Comparison of ENCODE assay signal across 15 cellular contexts in the genomic region with DNA sequence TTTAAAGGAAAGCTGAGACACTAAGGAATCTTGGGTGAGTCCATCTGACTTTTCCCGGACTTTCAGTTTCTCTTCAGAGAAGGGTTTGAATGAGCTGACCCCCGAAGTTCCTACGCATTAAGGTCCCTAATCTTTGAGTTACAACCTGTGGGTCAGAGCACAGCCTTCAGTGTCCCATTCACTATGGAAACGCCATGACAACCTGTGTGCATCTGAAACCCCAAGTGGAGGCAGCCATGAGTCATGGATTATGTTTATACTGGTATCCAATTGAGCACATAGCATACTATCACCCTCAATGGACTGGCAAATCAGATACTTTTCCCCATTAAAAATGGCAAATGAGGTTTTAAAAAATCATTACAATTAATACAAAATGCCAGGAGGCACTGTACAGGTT. TPM values are rescaled to one million over a fixed set of nuclear protein-coding genes. Genes with fewer than 3 reads are reported as not detected.
DNase-seq lines count a peak whose midpoint lies in the region; ATAC-seq and TF ChIP-seq lines count a peak whose summit lies in the region.
"Had no signal": no experiment of that assay in that cellular context is flagged by ENCODE, and none has a peak within 500 bp of the region (broad histone marks: within the 10 kb centered on the region; RNA-seq: fewer than 3 reads in every experiment).

No MANE protein-coding gene starts in this region.

- no peaks in the 10 kb centered on the region for H3K27me3 ChIP-seq in kidney epithelial cell (ENCODE audit: control insufficient read depth, insufficient read depth, low read length)
- H3K27me3 ChIP-seq: gastroesophageal sphincter, transverse colon had no signal

- no peaks in the 10 kb centered on the region for H3K36me3 ChIP-seq in kidney epithelial cell (ENCODE audit: control insufficient read depth, insufficient read depth, low read length)
- H3K36me3 ChIP-seq: gastroesophageal sphincter, transverse colon had no signal

- no peak for TF ChIP-seq CTCF in kidney epithelial cell (IDR thresholded peaks at IDR 0.05; ENCODE audit: insufficient read depth, low read length, poor library complexity, severe bottlenecking)

- ATAC-seq in activated T-helper 17 cell treated with anti-CD3 and anti-CD28 coated beads, Interleukin-2, amount 50 U/mL, for 72 hours (replicated peaks): peak; percentile 83
- ATAC-seq in GM18909 (IDR thresholded peaks at IDR 0.05; ENCODE audit: poor library complexity, unreplicated experiment): no peak
- ATAC-seq: gastroesophageal sphincter had no signal

- no peak overlapping the region for H3K4me3 Mint-ChIP-seq in activated T-helper 17 cell treated with anti-CD3 and anti-CD28 coated beads, Interleukin-2, amount 50 U/mL, for 72 hours
- H3K4me3 Mint-ChIP-seq: memory B cell; T-helper 1 cell treated with Interleukin-12 subunit alpha and Interleukin-12 subunit beta and Interleukin-4 antibody, amounts not matched to agents 30 μg/mL and 1 μg/mL, for 36 hours had no signal

- no peak overlapping the region for H3K4me3 ChIP-seq in kidney epithelial cell (ENCODE audit: low read depth, low read length)
- H3K4me3 ChIP-seq: gastroesophageal sphincter, transverse colon had no signal

- no peaks in the 10 kb centered on the region for H3K4me1 Mint-ChIP-seq in activated T-helper 17 cell treated with anti-CD3 and anti-CD28 coated beads, Interleukin-2, amount 50 U/mL, for 72 hours
- H3K4me1 Mint-ChIP-seq: memory B cell had no signal

- H3K27ac Mint-ChIP-seq in activated T-helper 17 cell treated with anti-CD3 and anti-CD28 coated beads, Interleukin-2, amount 50 U/mL, for 72 hours: no peak overlapping the region
- H3K27ac Mint-ChIP-seq: memory B cell; T-helper 1 cell treated with Interleukin-12 subunit alpha and Interleukin-12 subunit beta and Interleukin-4 antibody, amounts not matched to agents 30 μg/mL and 1 μg/mL, for 36 hours had no signal

- no peaks in the 10 kb centered on the region for H3K36me3 Mint-ChIP-seq in activated T-helper 17 cell treated with anti-CD3 and anti-CD28 coated beads, Interleukin-2, amount 50 U/mL, for 72 hours (ENCODE audit: low read depth)
- H3K36me3 Mint-ChIP-seq: memory B cell had no signal

- no peaks in the 10 kb centered on the region for H3K9me3 Mint-ChIP-seq in activated T-helper 17 cell treated with anti-CD3 and anti-CD28 coated beads, Interleukin-2, amount 50 U/mL, for 72 hours
- H3K9me3 Mint-ChIP-seq: memory B cell; T-helper 1 cell treated with Interleukin-12 subunit alpha and Interleukin-12 subunit beta and Interleukin-4 antibody, amounts not matched to agents 30 μg/mL and 1 μg/mL, for 36 hours had no signal

- H3K27me3 Mint-ChIP-seq in activated T-helper 17 cell treated with anti-CD3 and anti-CD28 coated beads, Interleukin-2, amount 50 U/mL, for 72 hours: no peaks in the 10 kb centered on the region

- peak; percentile 58 for DNase-seq in DMS53 (lab: John Stamatoyannopoulos, UW)
- DNase-seq in DMS53 treated with DMSO at 0.1 percent for 48 hours (lab: John Stamatoyannopoulos, UW; ENCODE audit: unreplicated experiment): no peak
- peak; percentile 67 for DNase-seq in H4 (ENCODE audit: low spot score)
- DNase-seq in kidney epithelial cell (ENCODE audit: low read depth): peak; percentile 52
- no peak for DNase-seq in superior temporal gyrus (ENCODE audit: extremely low spot score)
- DNase-seq in posterior cingulate gyrus: no peak
- DNase-seq: GOT3, Kasumi-1, NCI-H774, transverse colon had no signal

- intact Hi-C loops in posterior cingulate gyrus (cut with DNase I): no loop called here

RNA-seq across cellular contexts. Expression of gene MYLK4, which starts 11.4 kb away (rescaled TPM):
- 0.10 and 0.48 TPM in 2 replicates for total RNA-seq in H4 (2014; rRNA removed; shearing (Covaris generic))
- total RNA-seq in activated T-helper 17 cell treated with anti-CD3 and anti-CD28 coated beads, Interleukin-2, amount 50 U/mL, for 72 hours: under 1 TPM; 0.21 to 0.28 TPM
- 0.42 and 0.75 TPM in 2 replicates for total RNA-seq in kidney epithelial cell

RNA-seq across cellular contexts. Expression of gene WRNIP1, which starts 25.9 kb away (rescaled TPM):
- total RNA-seq in H4 (2014; rRNA removed; shearing (Covaris generic)): 63.4 and 69.0 TPM in 2 replicates
- total RNA-seq in activated T-helper 17 cell treated with anti-CD3 and anti-CD28 coated beads, Interleukin-2, amount 50 U/mL, for 72 hours: 10 to 100 TPM; 30.4 to 48.5 TPM
- 70.9 and 73.6 TPM in 2 replicates for total RNA-seq in kidney epithelial cell

Comparison
In these comparisons a context has a peak if more than half of its experiments do, and no peak if none do; other contexts are left out.
1. DNase-seq: peak in DMS53 (single experiment), H4 (single experiment) and kidney epithelial cell (single experiment); none in DMS53 treated with DMSO at 0.1 percent for 48 hours (single experiment), superior temporal gyrus (single experiment) and posterior cingulate gyrus (0 of 10).